ENCODE assay signal across 24 cellular contexts in the genomic region with DNA sequence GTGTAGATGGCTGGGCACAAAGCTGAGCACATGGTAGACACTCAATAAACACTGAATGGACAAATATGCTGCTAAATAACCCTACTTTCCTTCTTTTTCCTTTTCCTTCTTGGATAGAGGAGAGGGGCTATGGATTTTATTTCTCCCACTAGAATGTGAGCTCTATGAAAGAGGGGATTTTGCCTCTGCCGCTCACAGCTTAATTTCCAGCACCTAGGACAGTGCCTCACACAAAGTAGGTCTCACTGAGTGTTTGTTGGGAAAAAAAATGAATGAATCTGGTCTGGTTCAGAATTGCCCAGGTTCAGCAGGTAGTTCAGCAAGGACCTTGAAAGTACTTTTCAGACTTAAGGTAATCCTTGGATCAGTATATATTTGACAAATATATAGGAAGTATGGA.
"Had no signal": no experiment of that assay in that cellular context is flagged by ENCODE, and none has a peak within 500 bp of the region (broad histone marks: within the 10 kb centered on the region; RNA-seq: fewer than 3 reads in every experiment).

No MANE protein-coding gene starts in this region.

- H3K36me3 Mint-ChIP-seq: activated naive CD8-positive, alpha-beta T cell; immature natural killer cell; mesothelial cell of epicardium; natural killer cell had no signal

- DNase-seq: activated CD4-positive, CD25-positive, alpha-beta regulatory T cell; activated CD8-positive, alpha-beta memory T cell treated with anti-CD3 and anti-CD28 coated beads, Interleukin-2, amount 50 U/mL, for 48 hours; activated naive CD4-positive, alpha-beta T cell; activated T-cell treated with anti-CD3 and anti-CD28 coated beads, Interleukin-2, amount 50 U/mL, for 4 hours; effector CD8-positive, alpha-beta T cell; foreskin keratinocyte; immature natural killer cell; left lung; natural killer cell; right cardiac atrium; stimulated activated CD4-positive, alpha-beta T cell treated with anti-CD3 and anti-CD28 coated beads, Interleukin-12 subunit alpha, Interleukin-12 subunit beta, amount 100 ng/mL, for 4 hours; stimulated activated CD4-positive, alpha-beta T cell treated with anti-CD3 and anti-CD28 coated beads, Interleukin-4, amount 100 ng/mL, for 4 hours; T1000; tibial artery had no signal

- H3K4me3 ChIP-seq: adrenal gland, ascending aorta, left lung, lung, tibial artery had no signal

- H3K4me1 Mint-ChIP-seq: immature natural killer cell, mesothelial cell of epicardium, natural killer cell had no signal

- H3K36me3 ChIP-seq: adrenal gland, ascending aorta, brain microvascular endothelial cell, left lung, tibial artery had no signal

- H3K4me3 Mint-ChIP-seq: activated naive CD8-positive, alpha-beta T cell; activated T-cell treated with anti-CD3 and anti-CD28 coated beads, Interleukin-2, amount 50 U/mL, for 4 hours; dendritic cell treated with granulocyte-macrophage colony-stimulating factor and Interleukin-4, amounts not matched to agents 40 ng/mL and 50 ng/mL, for 4 days; immature natural killer cell; mesothelial cell of epicardium; natural killer cell; stimulated activated naive CD8-positive, alpha-beta T cell treated with anti-CD3 and anti-CD28 coated beads, Interleukin-15, Interleukin-2, amounts not matched to agents 100 ng/mL and 50 ng/mL, for 24 hours had no signal

- H3K4me1 ChIP-seq: adrenal gland, foreskin keratinocyte, left lung had no signal

- H3K27me3 ChIP-seq: adrenal gland, ascending aorta, brain microvascular endothelial cell, foreskin keratinocyte, left lung, tibial artery had no signal

- H3K27ac Mint-ChIP-seq: activated naive CD8-positive, alpha-beta T cell; activated T-helper 2 cell treated with anti-CD3 and anti-CD28 coated beads, Interferon-gamma antibody, Interleukin-2, Interleukin-4, amounts not matched to agents 10 μg/mL and 5 μg/mL and 100 μg/mL, durations not matched to agents 14 hours and 24 hours and 36 hours; dendritic cell treated with granulocyte-macrophage colony-stimulating factor and Interleukin-4, amounts not matched to agents 40 ng/mL and 50 ng/mL, for 4 days; immature natural killer cell; mesothelial cell of epicardium; natural killer cell; stimulated activated naive CD8-positive, alpha-beta T cell treated with anti-CD3 and anti-CD28 coated beads, Interleukin-15, Interleukin-2, amounts not matched to agents 100 ng/mL and 50 ng/mL, for 24 hours had no signal

- ATAC-seq: activated T-cell treated with anti-CD3 and anti-CD28 coated beads, Interleukin-2, amount 50 U/mL, for 4 hours; foreskin keratinocyte; natural killer cell had no signal

- H3K79me2 ChIP-seq: parathyroid adenoma had no signal

- H3K9me3 Mint-ChIP-seq: activated T-cell treated with anti-CD3 and anti-CD28 coated beads, Interleukin-2, amount 50 U/mL, for 4 hours; activated T-helper 2 cell treated with anti-CD3 and anti-CD28 coated beads, Interferon-gamma antibody, Interleukin-2, Interleukin-4, amounts not matched to agents 10 μg/mL and 5 μg/mL and 100 μg/mL, durations not matched to agents 14 hours and 24 hours and 36 hours; dendritic cell treated with granulocyte-macrophage colony-stimulating factor and Interleukin-4, amounts not matched to agents 40 ng/mL and 50 ng/mL, for 4 days; immature natural killer cell; mesothelial cell of epicardium; stimulated activated naive CD8-positive, alpha-beta T cell treated with anti-CD3 and anti-CD28 coated beads, Interleukin-15, Interleukin-2, amounts not matched to agents 100 ng/mL and 50 ng/mL, for 24 hours had no signal

- H3K9ac ChIP-seq: parathyroid adenoma had no signal

- H3K27ac ChIP-seq: adrenal gland, ascending aorta, brain microvascular endothelial cell, foreskin keratinocyte, left lung, parathyroid adenoma, tibial artery had no signal

- H2AFZ ChIP-seq: parathyroid adenoma had no signal

- H3K9me3 ChIP-seq: adrenal gland, ascending aorta, left lung had no signal
